In the genomic region with DNA sequence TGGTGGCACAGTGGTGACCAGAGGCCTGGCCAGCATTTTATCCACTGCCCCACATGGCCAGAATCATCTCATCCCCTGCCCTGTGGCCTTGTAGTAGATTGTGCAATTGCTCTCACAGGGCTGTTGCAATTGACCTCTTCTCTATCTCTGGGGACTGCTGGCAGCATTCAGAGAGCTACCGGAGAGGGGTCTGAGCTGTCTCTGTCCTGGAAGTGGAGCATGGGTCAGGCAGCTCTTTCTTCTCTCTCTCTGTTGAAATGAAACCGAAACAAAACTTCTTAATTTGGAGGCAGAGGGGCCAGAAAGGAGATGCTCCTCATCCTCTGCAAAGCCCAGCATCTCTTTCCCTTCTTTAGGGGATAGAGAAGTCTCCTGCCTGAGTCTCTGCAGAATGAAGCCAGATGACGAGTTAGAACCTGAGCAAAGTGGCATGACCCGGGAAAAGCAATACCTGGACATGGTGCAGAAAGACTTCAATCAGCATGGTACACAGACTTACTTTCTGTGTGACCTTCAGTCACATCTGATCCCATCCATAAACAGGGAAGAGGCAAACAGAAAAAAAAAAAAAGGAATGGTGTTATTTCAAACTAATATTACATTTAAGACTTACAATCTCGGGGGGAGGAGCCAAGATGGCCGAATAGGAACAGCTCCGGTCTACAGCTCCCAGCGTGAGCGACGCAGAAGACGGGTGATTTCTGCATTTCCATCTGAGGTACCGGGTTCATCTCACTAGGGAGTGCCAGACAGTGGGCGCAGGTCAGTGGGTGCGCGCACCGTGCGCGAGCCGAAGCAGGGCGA, we compare ENCODE assay signal across 10 cellular contexts.
DNase-seq lines count a peak whose midpoint lies in the region; ATAC-seq and TF ChIP-seq lines count a peak whose summit lies in the region.
"Had no signal": no experiment of that assay in that cellular context is flagged by ENCODE, and none has a peak within 500 bp of the region (broad histone marks: within the 10 kb centered on the region; RNA-seq: fewer than 3 reads in every experiment).

No MANE protein-coding gene starts in this region.

- peaks cover 8% of the 10 kb centered on the region for H3K9me3 Mint-ChIP-seq in osteocyte (ENCODE audit: unreplicated experiment)

- peak overlapping the region; percentile 45 for H3K27ac Mint-ChIP-seq in osteocyte (ENCODE audit: unreplicated experiment)

- no peaks in the 10 kb centered on the region for H3K27me3 Mint-ChIP-seq in osteocyte (ENCODE audit: unreplicated experiment)

- DNase-seq in GM20000 (ENCODE audit: low spot score) (peak; percentile 14), NOMO-1 (lab: John Stamatoyannopoulos, UW; ENCODE audit: unreplicated experiment in 2 of 2) (peak; percentile 37 to 71), fibroblast of gingiva (ENCODE audit: low read depth) (peak; percentile 76), osteocyte (ENCODE audit: extremely low spot score, unreplicated experiment) (no peak), NCI-H2029 treated with DMSO at 0.1 percent for 48 hours (lab: John Stamatoyannopoulos, UW) (no peak), iPS-NIHi7 (ENCODE audit: extremely low spot score) (no peak), foreskin melanocyte (no peak)
- DNase-seq: brain microvascular endothelial cell, NCI-H345 had no signal

- no peaks in the 10 kb centered on the region for H3K36me3 Mint-ChIP-seq in osteocyte (ENCODE audit: unreplicated experiment)

- TF ChIP-seq CTCF in GM20000 (IDR thresholded peaks at IDR 0.05; ENCODE audit: extremely low read depth, missing control alignments): no peak
- no peak for TF ChIP-seq CTCF in osteocyte (IDR thresholded peaks at IDR 0.05)

- no peak for ATAC-seq in GM18907 (IDR thresholded peaks at IDR 0.05; ENCODE audit: unreplicated experiment)

- peaks cover 7% of the 10 kb centered on the region for H3K4me1 Mint-ChIP-seq in osteocyte (ENCODE audit: unreplicated experiment)

- peak overlapping the region; percentile 57 for H3K4me3 Mint-ChIP-seq in osteocyte (ENCODE audit: unreplicated experiment)

Comparison
In these comparisons a context has a peak if more than half of its experiments do, and no peak if none do; other contexts are left out.
1. DNase-seq: peak in GM20000 (single experiment), NOMO-1 (2 of 2) and fibroblast of gingiva (single experiment); none in osteocyte (single experiment), NCI-H2029 treated with DMSO at 0.1 percent for 48 hours (single experiment), iPS-NIHi7 (single experiment) and foreskin melanocyte (single experiment).